In genomic region chr9:37286530-37287175, GRCh38 we compare ENCODE assay signal across 1 cellular context.
TF ChIP-seq lines count a peak whose summit lies in the region.

No MANE protein-coding gene starts in this region.

TF ChIP-seq in WTC11, 78 proteins besides CTCF, POLR2A, EP300 and RAD21 (continued from another document):
- TF ChIP-seq ARID4B (CRISPR knock-in tag; IDR thresholded peaks at IDR 0.05; ENCODE audit: borderline replicate concordance) (no peak), SMAD4 (CRISPR knock-in tag; IDR thresholded peaks at IDR 0.05) (no peak), SMAD3 (CRISPR knock-in tag; IDR thresholded peaks at IDR 0.05; ENCODE audit: borderline replicate concordance) (no peak), EMX1 (CRISPR knock-in tag; IDR thresholded peaks at IDR 0.05) (no peak), ZNF425 (CRISPR knock-in tag; conservative IDR thresholded peaks at IDR 0.05) (no peak), SOX15 (CRISPR knock-in tag; IDR thresholded peaks at IDR 0.05) (no peak), NFE2L1 (CRISPR knock-in tag; IDR thresholded peaks at IDR 0.05) (no peak), ESRRA (CRISPR knock-in tag; IDR thresholded peaks at IDR 0.05; ENCODE audit: borderline replicate concordance) (no peak), CREM (CRISPR knock-in tag; IDR thresholded peaks at IDR 0.05) (no peak), FOXK1 (CRISPR knock-in tag; IDR thresholded peaks at IDR 0.05) (no peak), OVOL2 (CRISPR knock-in tag; IDR thresholded peaks at IDR 0.05; ENCODE audit: borderline replicate concordance) (no peak)
- TF ChIP-seq, protein P1, sequence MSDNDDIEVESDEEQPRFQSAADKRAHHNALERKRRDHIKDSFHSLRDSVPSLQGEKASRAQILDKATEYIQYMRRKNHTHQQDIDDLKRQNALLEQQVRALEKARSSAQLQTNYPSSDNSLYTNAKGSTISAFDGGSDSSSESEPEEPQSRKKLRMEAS (CRISPR knock-in tag; IDR thresholded peaks at IDR 0.05): no peak
- TF ChIP-seq, protein P2, sequence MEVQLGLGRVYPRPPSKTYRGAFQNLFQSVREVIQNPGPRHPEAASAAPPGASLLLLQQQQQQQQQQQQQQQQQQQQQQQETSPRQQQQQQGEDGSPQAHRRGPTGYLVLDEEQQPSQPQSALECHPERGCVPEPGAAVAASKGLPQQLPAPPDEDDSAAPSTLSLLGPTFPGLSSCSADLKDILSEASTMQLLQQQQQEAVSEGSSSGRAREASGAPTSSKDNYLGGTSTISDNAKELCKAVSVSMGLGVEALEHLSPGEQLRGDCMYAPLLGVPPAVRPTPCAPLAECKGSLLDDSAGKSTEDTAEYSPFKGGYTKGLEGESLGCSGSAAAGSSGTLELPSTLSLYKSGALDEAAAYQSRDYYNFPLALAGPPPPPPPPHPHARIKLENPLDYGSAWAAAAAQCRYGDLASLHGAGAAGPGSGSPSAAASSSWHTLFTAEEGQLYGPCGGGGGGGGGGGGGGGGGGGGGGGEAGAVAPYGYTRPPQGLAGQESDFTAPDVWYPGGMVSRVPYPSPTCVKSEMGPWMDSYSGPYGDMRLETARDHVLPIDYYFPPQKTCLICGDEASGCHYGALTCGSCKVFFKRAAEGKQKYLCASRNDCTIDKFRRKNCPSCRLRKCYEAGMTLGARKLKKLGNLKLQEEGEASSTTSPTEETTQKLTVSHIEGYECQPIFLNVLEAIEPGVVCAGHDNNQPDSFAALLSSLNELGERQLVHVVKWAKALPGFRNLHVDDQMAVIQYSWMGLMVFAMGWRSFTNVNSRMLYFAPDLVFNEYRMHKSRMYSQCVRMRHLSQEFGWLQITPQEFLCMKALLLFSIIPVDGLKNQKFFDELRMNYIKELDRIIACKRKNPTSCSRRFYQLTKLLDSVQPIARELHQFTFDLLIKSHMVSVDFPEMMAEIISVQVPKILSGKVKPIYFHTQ (CRISPR knock-in tag; IDR thresholded peaks at IDR 0.05): no peak
